ENCODE assay signal across 8 cellular contexts in the genomic region with DNA sequence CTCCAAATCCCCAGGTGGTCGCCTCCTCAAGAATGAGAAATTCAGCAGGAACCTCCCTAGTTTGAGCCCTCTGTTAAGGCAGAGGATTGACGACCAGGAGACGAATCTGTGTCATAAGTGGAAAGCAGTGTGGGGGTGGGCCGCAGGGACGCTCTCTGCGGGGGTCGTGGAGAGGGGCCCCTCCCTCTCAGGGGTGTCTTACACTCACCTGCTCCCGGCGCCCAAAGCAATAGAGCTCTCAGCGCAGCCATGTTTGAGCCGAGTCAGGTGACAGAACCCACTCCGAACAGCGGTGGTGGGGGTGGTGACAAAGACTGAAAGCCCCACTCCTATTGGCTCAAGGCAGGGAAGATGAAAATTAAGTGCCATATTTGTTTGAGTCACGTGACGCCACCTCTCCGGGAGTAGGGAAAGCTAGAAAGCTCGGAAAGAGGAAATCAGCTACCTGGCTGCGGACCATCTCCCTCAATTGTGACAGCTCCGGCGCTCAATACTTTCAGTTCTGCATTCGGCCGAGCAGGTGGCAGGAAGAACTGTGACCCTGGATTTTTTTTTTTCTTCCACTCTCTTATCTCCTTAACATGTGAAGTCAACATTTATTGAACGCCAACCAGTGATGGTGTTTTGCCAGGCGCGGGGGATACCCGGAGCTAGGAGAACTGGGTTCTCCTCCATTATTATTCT. TPM values are rescaled to one million over a fixed set of nuclear protein-coding genes. Genes with fewer than 3 reads are reported as not detected.
DNase-seq lines count a peak whose midpoint lies in the region; ATAC-seq and TF ChIP-seq lines count a peak whose summit lies in the region.

A gene (minus strand): TSS at position 265 of the 684 bp plus-strand sequence. CDS start 627 bp downstream, outside the sequence.

- H3K27me3 Mint-ChIP-seq in activated naive CD8-positive, alpha-beta T cell = no peaks in the 10 kb centered on the region
- H3K27me3 Mint-ChIP-seq in osteocyte (ENCODE audit: unreplicated experiment) = no peaks in the 10 kb centered on the region

- H3K27ac Mint-ChIP-seq in activated naive CD8-positive, alpha-beta T cell = peak within 1 kb of the TSS; percentile 96
- peak within 1 kb of the TSS; percentile 94 for H3K27ac Mint-ChIP-seq in osteocyte (ENCODE audit: unreplicated experiment)

- CTCF ChIA-PET in GM10248 (lab: Yijun Ruan, JAX) = interaction anchor here (0.8 to 1.3 kb wide), 2 partner anchors 9 to 122 kb away, joined by 3 to 4 read pairs; no protein-coding TSS in a partner anchor

- no peaks in the 10 kb centered on the region for H3K9me3 ChIP-seq in thymus (ENCODE audit: control insufficient read depth)

- peak within 1 kb of the TSS; percentile 80 for H3K27ac ChIP-seq in thymus (ENCODE audit: low read depth)

- peaks cover 45% of the 10 kb centered on the region for H3K4me1 Mint-ChIP-seq in activated naive CD8-positive, alpha-beta T cell (ENCODE audit: low read depth)
- peaks cover 38% of the 10 kb centered on the region for H3K4me1 Mint-ChIP-seq in osteocyte (ENCODE audit: unreplicated experiment)

- peak within 1 kb of the TSS; percentile 97 for H3K4me3 Mint-ChIP-seq in activated naive CD8-positive, alpha-beta T cell
- peak within 1 kb of the TSS; percentile 86 for H3K4me3 Mint-ChIP-seq in osteocyte (ENCODE audit: unreplicated experiment)

- intact Hi-C loops in head of caudate nucleus (cut with DNase I) = no loop called here

- H3K27me3 ChIP-seq in thymus (ENCODE audit: control insufficient read depth, insufficient read depth) = no peaks in the 10 kb centered on the region

- DNase-seq in GM10248 (ENCODE audit: extremely low spot score) (peak; percentile 89), NCI-H1105 (lab: John Stamatoyannopoulos, UW) (peak; percentile 97), SKM-1 treated with dmso at 0.1 percent for 144 hours (lab: John Stamatoyannopoulos, UW; ENCODE audit: unreplicated experiment) (peak; percentile 82), head of caudate nucleus (peak; percentile 88 to 99 (median 96)), osteocyte (ENCODE audit: extremely low spot score, unreplicated experiment) (peak; percentile 95)

- POLR2A ChIA-PET in GM10248 (lab: Yijun Ruan, JAX) = interaction anchor here (0.8 kb wide), 2 partner anchors 9 to 457 kb away, joined by 3 to 5 read pairs; a partner anchor contains a TSS

- TF ChIP-seq CTCF in GM10248 (IDR thresholded peaks at IDR 0.05; ENCODE audit: control extremely low read depth, extremely low read depth, low read depth, missing control alignments) (no peak), osteocyte (IDR thresholded peaks at IDR 0.05) (no peak)

- ATAC-seq in HG02623 (IDR thresholded peaks at IDR 0.05; ENCODE audit: unreplicated experiment) = peak; percentile 83

- under 1% methylated on average over 26 of the region's 26 CpGs for WGBS in thymus

- H3K36me3 Mint-ChIP-seq in activated naive CD8-positive, alpha-beta T cell = peaks cover 3% of the 10 kb centered on the region
- peaks cover 12% of the 10 kb centered on the region for H3K36me3 Mint-ChIP-seq in osteocyte (ENCODE audit: unreplicated experiment)

- peak within 1 kb of the TSS; percentile 68 for H3K4me3 ChIP-seq in thymus (ENCODE audit: low read length)

- no peaks in the 10 kb centered on the region for H3K36me3 ChIP-seq in thymus (ENCODE audit: control insufficient read depth, insufficient read depth)

- peaks cover 13% of the 10 kb centered on the region for H3K4me1 ChIP-seq in thymus (ENCODE audit: control insufficient read depth, insufficient read depth, low read length)

- no peaks in the 10 kb centered on the region for H3K9me3 Mint-ChIP-seq in activated naive CD8-positive, alpha-beta T cell (ENCODE audit: low read depth)
- H3K9me3 Mint-ChIP-seq in osteocyte (ENCODE audit: unreplicated experiment) = no peaks in the 10 kb centered on the region

RNA-seq across cellular contexts. Expression of the gene that starts here (rescaled TPM):
- 33.4 and 38.7 TPM in 2 replicates for total RNA-seq in osteocyte
- polyA plus RNA-seq in thymus = 6.2 TPM

Comparison
In these comparisons a context has a peak if more than half of its experiments do, and no peak if none do; other contexts are left out.
1. Peak in every context shown above with its lines: DNase-seq, ATAC-seq, H3K4me3 ChIP-seq and H3K27ac ChIP-seq.